ENCODE assay signal across 18 cellular contexts in the genomic region with DNA sequence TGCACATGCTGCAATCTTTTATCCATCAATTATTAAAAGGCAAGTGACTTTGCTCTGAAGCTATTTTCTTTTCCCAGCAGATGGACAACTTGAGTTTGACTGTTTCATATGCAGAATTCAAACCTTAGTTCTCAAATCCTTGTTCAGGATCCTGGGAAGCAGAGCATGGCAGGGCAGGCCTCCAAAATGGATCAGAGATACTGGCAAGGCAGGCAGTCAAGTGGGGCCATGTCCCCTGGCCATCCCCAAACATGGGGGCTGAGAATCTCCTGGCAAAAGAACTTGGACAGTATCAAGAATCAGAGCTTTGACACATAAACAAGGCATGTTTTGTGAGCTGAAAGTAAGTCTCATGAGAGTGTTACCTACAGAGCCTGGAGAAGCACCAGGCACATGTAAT.
DNase-seq lines count a peak whose midpoint lies in the region; ATAC-seq, FAIRE-seq and TF ChIP-seq lines count a peak whose summit lies in the region.
"Had no signal": no experiment of that assay in that cellular context is flagged by ENCODE, and none has a peak within 500 bp of the region (broad histone marks: within the 10 kb centered on the region; RNA-seq: fewer than 3 reads in every experiment).

No MANE protein-coding gene starts in this region.

- TF ChIP-seq CTCF in H9 (conservative IDR thresholded peaks at IDR 0.05) (no peak), H1 (IDR thresholded peaks at IDR 0.05; ENCODE audit: control extremely low read depth in 1 of 3, insufficient read depth in 1 of 3, low read depth in 1 of 3, low read length in 3 of 3) (no peak), smooth muscle cell (IDR thresholded peaks at IDR 0.05; ENCODE audit: borderline replicate concordance, insufficient read depth, poor library complexity, severe bottlenecking) (no peak)

- no peak overlapping the region for H3T11ph ChIP-seq in H9 (ENCODE audit: low read length)

- H4K8ac ChIP-seq in H9 (replicated peaks; ENCODE audit: insufficient read length, low read depth, low read length) (peak overlapping the region; percentile 33), H1 (ENCODE audit: extremely low read depth, insufficient read depth, low read length) (no peak overlapping the region), mesenchymal stem cell (ENCODE audit: low read length) (no peak overlapping the region)

- no peak for TF ChIP-seq EP300 in H1 (IDR thresholded peaks at IDR 0.05; ENCODE audit: borderline replicate concordance in 1 of 2, low read depth in 2 of 2, low read length in 2 of 2)

- H3K4me2 ChIP-seq in H9 (ENCODE audit: insufficient read depth, insufficient read length, low read length) = no peak overlapping the region
- no peak overlapping the region for H3K4me2 ChIP-seq in H1 (ENCODE audit: insufficient read depth in 1 of 2, low read depth in 2 of 2, low read length in 2 of 2)
- H3K4me2 ChIP-seq in mesenchymal stem cell (ENCODE audit: low read length, poor library complexity, severe bottlenecking) = no peak overlapping the region
- no peak overlapping the region for H3K4me2 ChIP-seq in smooth muscle cell

- no peak overlapping the region for H3K4ac ChIP-seq in H9 (ENCODE audit: low read depth, low read length)
- no peak overlapping the region for H3K4ac ChIP-seq in H1 (replicated peaks; ENCODE audit: insufficient read length, low read depth, low read length)
- H3K4ac ChIP-seq in mesenchymal stem cell (ENCODE audit: low read depth in 1 of 2, low read length in 2 of 2) = no peak overlapping the region

- no peak overlapping the region for H3K27ac ChIP-seq in H9 (ENCODE audit: insufficient read length, low read depth, low read length)
- no peak overlapping the region for H3K27ac ChIP-seq in H1 (ENCODE audit: low read depth, low read length)
- H3K27ac ChIP-seq in mesenchymal stem cell (ENCODE audit: low read length, poor library complexity, severe bottlenecking) = no peak overlapping the region
- no peak overlapping the region for H3K27ac ChIP-seq in smooth muscle cell (ENCODE audit: low read depth)
- H3K27ac ChIP-seq: GM23248 had no signal

- H4K20me1 ChIP-seq in H9 (ENCODE audit: control insufficient read depth, insufficient read depth, insufficient read length) = no peaks in the 10 kb centered on the region
- no peaks in the 10 kb centered on the region for H4K20me1 ChIP-seq in H1 (replicated peaks in 1 of 2; ENCODE audit: control insufficient read depth in 1 of 2, insufficient read depth in 2 of 2, low read length in 2 of 2)
- no peaks in the 10 kb centered on the region for H4K20me1 ChIP-seq in smooth muscle cell (ENCODE audit: low read depth)

- H2AK5ac ChIP-seq in H9 (ENCODE audit: insufficient read length, low read length) = no peak overlapping the region
- H2AK5ac ChIP-seq in H1 (ENCODE audit: low read depth, low read length) = no peak overlapping the region
- H2AK5ac ChIP-seq in mesenchymal stem cell (ENCODE audit: low read length, severe bottlenecking) = no peak overlapping the region

- no peak overlapping the region for H3K23ac ChIP-seq in H9 (ENCODE audit: insufficient read length, low read depth, low read length)
- H3K23ac ChIP-seq in H1 (ENCODE audit: insufficient read length) = no peak overlapping the region
- H3K23ac ChIP-seq in mesenchymal stem cell (ENCODE audit: low read length in 2 of 2) = no peak overlapping the region

- peaks cover 14% of the 10 kb centered on the region for H3K4me1 ChIP-seq in H9 (ENCODE audit: insufficient read depth, low read length)
- H3K4me1 ChIP-seq in H1 (replicated peaks in 1 of 4; ENCODE audit: control insufficient read depth in 3 of 4, insufficient read depth in 4 of 4, low read length in 3 of 4) = peaks cover 1 to 10% (median 4%) of the 10 kb centered on the region in 4 experiments; a peak in 5 of 7 replicates
- peaks cover 3% of the 10 kb centered on the region for H3K4me1 ChIP-seq in mesenchymal stem cell (ENCODE audit: control insufficient read depth, insufficient read depth, low read depth, low read length)
- H3K4me1 ChIP-seq in smooth muscle cell (ENCODE audit: low read depth) = peaks cover 9% of the 10 kb centered on the region

- H3K4me3 ChIP-seq in H1 (ENCODE audit: extremely low read depth in 1 of 4, insufficient read depth in 2 of 4, low read depth in 3 of 4, low read length in 4 of 4) (no peak overlapping the region), mesenchymal stem cell (ENCODE audit: insufficient read depth in 1 of 2, low read depth in 1 of 2, low read length in 2 of 2) (no peak overlapping the region), smooth muscle cell (no peak overlapping the region)
- H3K4me3 ChIP-seq: GM23248 had no signal

- no peak overlapping the region for H3K4me3 Mint-ChIP-seq in H9
- H3K4me3 Mint-ChIP-seq: CD4-positive, alpha-beta memory T cell had no signal

- POLR2A ChIA-PET in H1 (lab: Charles Lee; ENCODE audit: partially characterized antibody) = interaction anchor here (1.2 kb wide), 1 partner anchor 14 kb away, joined by 3 read pairs; no protein-coding TSS in a partner anchor

- no peak overlapping the region for H2BK20ac ChIP-seq in H9 (ENCODE audit: low read depth, low read length, poor library complexity, severe bottlenecking)
- H2BK20ac ChIP-seq in H1 (ENCODE audit: low read length) = no peak overlapping the region

- CTCF ChIA-PET in H1 (lab: Charles Lee; ENCODE audit: partially characterized antibody) = interaction anchor here (0.7 to 1.2 kb wide), 3 partner anchors 25 to 496 kb away, joined by 3 to 4 read pairs (median 3); no protein-coding TSS in a partner anchor

- no peaks in the 10 kb centered on the region for H3K79me2 ChIP-seq in H9 (ENCODE audit: insufficient read depth, low read length)
- no peaks in the 10 kb centered on the region for H3K79me2 ChIP-seq in H1 (ENCODE audit: control insufficient read depth in 1 of 2, insufficient read depth in 2 of 2, low read length in 2 of 2)
- no peaks in the 10 kb centered on the region for H3K79me2 ChIP-seq in smooth muscle cell (ENCODE audit: low read depth)

- H2BK120ac ChIP-seq in H9 (ENCODE audit: low read depth, low read length, poor library complexity, severe bottlenecking) (no peak overlapping the region), H1 (replicated peaks; ENCODE audit: low read depth, low read length) (no peak overlapping the region), mesenchymal stem cell (ENCODE audit: low read depth, low read length) (no peak overlapping the region)

- H3K18ac ChIP-seq in H9 (ENCODE audit: insufficient read length, low read depth, low read length) = no peak overlapping the region
- H3K18ac ChIP-seq in H1 (ENCODE audit: extremely low read depth, low read length) = no peak overlapping the region
- H3K18ac ChIP-seq in mesenchymal stem cell (ENCODE audit: low read depth in 1 of 2, low read length in 2 of 2) = no peak overlapping the region

- H3K56ac ChIP-seq in H9 (ENCODE audit: insufficient read length, low read depth, low read length) (no peak overlapping the region), H1 (replicated peaks; ENCODE audit: insufficient read length, low read depth, low read length) (no peak overlapping the region)

- H2BK5ac ChIP-seq in H9 (ENCODE audit: insufficient read length, low read length) (no peak overlapping the region), H1 (ENCODE audit: low read depth, low read length) (no peak overlapping the region), mesenchymal stem cell (ENCODE audit: low read depth, low read length, poor library complexity, severe bottlenecking) (no peak overlapping the region)

- H3K9me3 ChIP-seq in H9 (ENCODE audit: control insufficient read depth, low read depth, low read length) (no peaks in the 10 kb centered on the region), H1 (ENCODE audit: insufficient read depth in 2 of 2, low read depth in 1 of 2, low read length in 1 of 2) (no peaks in the 10 kb centered on the region), mesenchymal stem cell (ENCODE audit: control insufficient read depth, low read length) (no peaks in the 10 kb centered on the region), smooth muscle cell (replicated peaks; ENCODE audit: low read depth) (no peaks in the 10 kb centered on the region)

- no peaks in the 10 kb centered on the region for H3F3A ChIP-seq in smooth muscle cell (ENCODE audit: low read depth)

- H2BK12ac ChIP-seq in H9 (ENCODE audit: insufficient read length, low read depth, low read length) (no peak overlapping the region), H1 (ENCODE audit: low read depth, low read length) (0 out of 2 replicates have a peak overlapping the region, but pooled peaks have one; percentile 20), mesenchymal stem cell (ENCODE audit: low read length in 2 of 2) (no peak overlapping the region)

- peaks cover 0 to 5% (median 0%) of the 10 kb centered on the region in 3 experiments; a peak in 2 of 7 replicates for H3K36me3 Mint-ChIP-seq in H9 (ENCODE audit: insufficient read depth in 1 of 3, low read depth in 3 of 3)
- H3K36me3 Mint-ChIP-seq: CD4-positive, alpha-beta memory T cell had no signal

- H3K79me1 ChIP-seq in H9 (ENCODE audit: insufficient read depth, low read depth, low read length, poor library complexity, severe bottlenecking) (no peaks in the 10 kb centered on the region), H1 (ENCODE audit: low read depth, low read length) (no peaks in the 10 kb centered on the region), mesenchymal stem cell (replicated peaks; ENCODE audit: low read length, poor library complexity, severe bottlenecking) (no peaks in the 10 kb centered on the region)

- FAIRE-seq in H1 (lab: Jason Lieb, UNC) = no peak
- FAIRE-seq: G401.6, GM12892, GM19239, H54 had no signal

- H3K36me3 ChIP-seq in H1 (ENCODE audit: control insufficient read depth in 2 of 4, insufficient read depth in 4 of 4, low read length in 3 of 4) (no peaks in the 10 kb centered on the region), mesenchymal stem cell (ENCODE audit: control insufficient read depth in 1 of 2, insufficient read depth in 2 of 2, low read depth in 1 of 2, low read length in 2 of 2) (no peaks in the 10 kb centered on the region), smooth muscle cell (ENCODE audit: low read depth) (no peaks in the 10 kb centered on the region)

- no peak for TF ChIP-seq RAD21 in H1 (IDR thresholded peaks at IDR 0.05 in 1 of 2, conservative IDR thresholded peaks at IDR 0.05 in 1 of 2; ENCODE audit: low read depth in 2 of 2, low read length in 2 of 2)

- H3K27me3 ChIP-seq in H9 (ENCODE audit: insufficient read depth, low read length) = no peaks in the 10 kb centered on the region
- H3K27me3 ChIP-seq in H1 (replicated peaks in 1 of 4; ENCODE audit: control insufficient read depth in 3 of 4, extremely low read depth in 1 of 4, insufficient read depth in 3 of 4, low read length in 3 of 4) = no peaks in the 10 kb centered on the region
- peaks cover 8 to 22% of the 10 kb centered on the region in 2 experiments for H3K27me3 ChIP-seq in mesenchymal stem cell (ENCODE audit: control insufficient read depth in 1 of 2, insufficient read depth in 1 of 2, low read length in 2 of 2)
- H3K27me3 ChIP-seq in smooth muscle cell (ENCODE audit: low read depth) = no peaks in the 10 kb centered on the region

- H3K27ac Mint-ChIP-seq in H9 = no peak overlapping the region
- H3K27ac Mint-ChIP-seq: CD4-positive, alpha-beta memory T cell had no signal

- H3K9me3 Mint-ChIP-seq in H9 = peaks cover 0 to 4% of the 10 kb centered on the region in 2 experiments; a peak in 2 of 5 replicates
- H3K9me3 Mint-ChIP-seq: CD4-positive, alpha-beta memory T cell had no signal

- H3K4me1 Mint-ChIP-seq in H9 = peaks cover 36 to 42% of the 10 kb centered on the region in 2 experiments

- H3K23me2 ChIP-seq in H9 (ENCODE audit: insufficient read length, low read depth, low read length, poor library complexity, severe bottlenecking) (no peaks in the 10 kb centered on the region), H1 (ENCODE audit: low read depth, low read length) (no peaks in the 10 kb centered on the region)

- H3K9ac ChIP-seq in H9 (ENCODE audit: extremely low read depth, insufficient read length, low read length) (no peak overlapping the region), H1 (replicated peaks in 1 of 4; ENCODE audit: extremely low read depth in 1 of 4, low read depth in 3 of 4, low read length in 3 of 4) (no peak overlapping the region), mesenchymal stem cell (ENCODE audit: low read length) (peak overlapping the region; percentile 21), smooth muscle cell (ENCODE audit: low read depth) (no peak overlapping the region)
- H3K9ac ChIP-seq: GM23248 had no signal

- DNase-seq in H9 (no peak), H1 (ENCODE audit: low read depth in 1 of 2, low spot score in 2 of 2) (no peak), mesenchymal stem cell (no peak), smooth muscle cell (lab: John Stamatoyannopoulos, UW; ENCODE audit: unreplicated experiment) (no peak), H4 (ENCODE audit: low spot score) (no peak)
- DNase-seq: C1 segment of cervical spinal cord; Calu3; CD4-positive, alpha-beta memory T cell; COR-L47; DMS153; DND-41; HCEC 1CT had no signal

- ATAC-seq in GM18861 (IDR thresholded peaks at IDR 0.05; ENCODE audit: unreplicated experiment) = no peak

- H2AFZ ChIP-seq in H9 (ENCODE audit: low read length) (no peak overlapping the region), H1 (ENCODE audit: low read length) (no peak overlapping the region; the same call in 1 of the 2 replicates), mesenchymal stem cell (ENCODE audit: low read depth, low read length) (no peak overlapping the region), smooth muscle cell (ENCODE audit: low read depth) (peak overlapping the region; percentile 34)
- H2AFZ ChIP-seq: GM23248 had no signal

- H4K91ac ChIP-seq in H9 (ENCODE audit: insufficient read length, low read depth, low read length) (no peak overlapping the region), H1 (replicated peaks; ENCODE audit: insufficient read length, low read length) (no peak overlapping the region), mesenchymal stem cell (ENCODE audit: low read length) (no peak overlapping the region)

- H3K14ac ChIP-seq in H9 (ENCODE audit: insufficient read depth, low read length) (no peak overlapping the region), H1 (ENCODE audit: insufficient read length) (no peak overlapping the region), mesenchymal stem cell (ENCODE audit: low read length in 2 of 2) (no peak overlapping the region)

- H2BK15ac ChIP-seq in H9 (ENCODE audit: low read depth, low read length) (no peak overlapping the region), H1 (ENCODE audit: low read length) (no peak overlapping the region), mesenchymal stem cell (ENCODE audit: low read depth, poor library complexity, severe bottlenecking) (no peak overlapping the region)

- H4K5ac ChIP-seq in H9 (ENCODE audit: insufficient read length, low read depth, low read length) = no peak overlapping the region
- H4K5ac ChIP-seq in H1 (ENCODE audit: insufficient read length, low read depth, low read length) = no peak overlapping the region

- no peaks in the 10 kb centered on the region; the same call in 1 of the 2 replicates for H3K27me3 Mint-ChIP-seq in H9 (ENCODE audit: low read depth)

- no peak for TF ChIP-seq POLR2A in H1 (IDR thresholded peaks at IDR 0.05; ENCODE audit: control extremely low read depth in 1 of 2, low read depth in 2 of 2, low read length in 2 of 2)
